In the genomic region with DNA sequence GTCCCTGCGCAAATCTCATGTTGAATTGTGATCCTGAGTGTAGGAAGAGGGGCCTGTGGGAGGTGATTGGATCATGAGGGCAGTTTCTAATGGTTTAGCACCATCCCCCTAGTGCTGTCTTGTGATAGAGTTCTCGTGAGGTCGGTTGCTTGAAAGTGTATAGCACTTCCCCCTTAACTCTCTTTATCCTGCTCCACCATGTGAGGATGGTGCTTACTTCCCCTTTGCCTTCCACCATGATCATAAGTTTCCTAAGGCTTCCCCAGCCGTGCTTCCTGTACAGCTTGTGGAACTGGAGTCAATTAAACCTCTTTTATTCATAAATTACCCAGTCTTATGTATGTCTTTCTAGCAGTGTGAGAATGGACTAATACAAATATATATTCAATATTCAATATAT, we compare ENCODE assay signal across 27 cellular contexts.
"Had no signal": no experiment of that assay in that cellular context is flagged by ENCODE, and none has a peak within 500 bp of the region (broad histone marks: within the 10 kb centered on the region; RNA-seq: fewer than 3 reads in every experiment).

No MANE protein-coding gene starts in this region.

- H3K27ac ChIP-seq: cardiac muscle cell, SK-N-MC, WERI-Rb-1 had no signal

- FAIRE-seq: astrocyte, K562 had no signal

- H3K4me3 ChIP-seq: cardiac muscle cell, K562, SK-N-MC had no signal

- DNase-seq: activated CD4-positive, alpha-beta memory T cell treated with anti-CD3 and anti-CD28 coated beads, Interleukin-2, amount 10 ng/mL, durations not matched to agents 7 days and 5 days; activated CD4-positive, alpha-beta T cell treated with anti-CD3 and anti-CD28 coated beads for 36 hours; activated CD4-positive, alpha-beta T cell treated with anti-CD3 and anti-CD28 coated beads, Interleukin-2, amount 50 U/mL, for 1 hour; activated effector memory CD4-positive, alpha-beta T cell treated with Interleukin-2 at 50 U/mL for 16 hours; activated naive CD4-positive, alpha-beta T cell treated with Interleukin-2 at 50 U/mL for 16 hours; activated T-cell treated with anti-CD3 and anti-CD28 coated beads, Interleukin-2, amount 50 U/mL, for 1 hour; amygdala; NCI-H1092; NCI-H1417 treated with DMSO at 0.1 percent for 48 hours; NCI-H1694; NCI-H2029; NCI-H2107; NCI-H2171 treated with DMSO at 0.1 percent for 48 hours; NCI-H226; NCI-H526 treated with DMSO at 0.1 percent for 48 hours; NCI-H82; RPMI8226; T-helper 1 cell; WERI-Rb-1 had no signal

- H3K27me3 ChIP-seq: cardiac muscle cell had no signal

- ATAC-seq: activated CD4-positive, alpha-beta T cell treated with anti-CD3 and anti-CD28 coated beads for 36 hours; K562; Panc1; Right ventricle myocardium inferior had no signal

- H3K4me1 Mint-ChIP-seq: activated CD4-positive, alpha-beta memory T cell treated with anti-CD3 and anti-CD28 coated beads, Interleukin-2, amount 10 ng/mL, durations not matched to agents 7 days and 5 days; activated CD4-positive, alpha-beta T cell treated with anti-CD3 and anti-CD28 coated beads for 36 hours; brain had no signal

- H3K4me3 Mint-ChIP-seq: activated CD4-positive, alpha-beta memory T cell treated with anti-CD3 and anti-CD28 coated beads, Interleukin-2, amount 10 ng/mL, durations not matched to agents 7 days and 5 days; activated CD4-positive, alpha-beta T cell treated with anti-CD3 and anti-CD28 coated beads for 36 hours; activated naive CD8-positive, alpha-beta T cell; brain had no signal

- H3K36me3 ChIP-seq: cardiac muscle cell, WERI-Rb-1 had no signal

- H3K27ac Mint-ChIP-seq: activated CD4-positive, alpha-beta memory T cell treated with anti-CD3 and anti-CD28 coated beads, Interleukin-2, amount 10 ng/mL, durations not matched to agents 7 days and 5 days; activated CD4-positive, alpha-beta T cell treated with anti-CD3 and anti-CD28 coated beads for 36 hours; activated naive CD8-positive, alpha-beta T cell; brain had no signal

- H3K27me3 Mint-ChIP-seq: activated CD4-positive, alpha-beta memory T cell treated with anti-CD3 and anti-CD28 coated beads, Interleukin-2, amount 10 ng/mL, durations not matched to agents 7 days and 5 days; activated CD4-positive, alpha-beta T cell treated with anti-CD3 and anti-CD28 coated beads for 36 hours; activated naive CD8-positive, alpha-beta T cell; brain had no signal
